In the genomic region with DNA sequence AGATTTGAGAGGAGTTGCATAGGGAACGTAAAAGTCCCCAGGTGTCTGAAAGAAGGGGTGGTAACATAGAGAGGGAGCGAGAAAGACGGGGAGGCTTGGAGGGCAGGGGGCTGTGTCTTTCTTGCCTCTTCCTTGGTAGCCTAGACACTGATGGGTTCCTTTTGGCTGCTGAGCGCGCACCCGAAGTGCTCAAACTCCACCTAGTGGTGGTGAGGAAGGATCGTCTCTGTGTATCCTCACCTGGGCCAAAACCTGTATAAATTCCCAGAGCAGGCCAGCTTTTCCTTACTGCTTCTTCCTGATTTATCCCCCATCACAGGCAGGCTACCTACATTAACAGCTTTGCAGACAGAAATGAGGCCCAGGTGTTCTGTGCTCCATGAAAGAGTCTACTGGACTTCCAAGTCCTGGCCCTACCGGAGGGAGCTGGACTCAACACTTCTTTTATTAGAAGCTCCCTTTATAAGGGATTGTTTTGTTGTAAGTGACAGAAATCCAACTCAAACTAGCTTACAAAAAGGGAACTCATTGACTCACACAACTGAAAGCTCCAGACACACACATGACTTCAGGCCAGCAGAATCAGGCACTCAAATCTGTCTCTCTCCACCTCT, we compare ENCODE assay signal across 8 cellular contexts. TPM values are rescaled to one million over a fixed set of nuclear protein-coding genes. Genes with fewer than 3 reads are reported as not detected.
DNase-seq lines count a peak whose midpoint lies in the region; ATAC-seq and TF ChIP-seq lines count a peak whose summit lies in the region.

No MANE protein-coding gene starts in this region.

- peak; percentile 81 for TF ChIP-seq CTCF in HEK293 (tag by site-specific recombination; IDR thresholded peaks at IDR 0.05)
- peak; percentile 64 to 94 (median 87) for TF ChIP-seq CTCF in dorsolateral prefrontal cortex (IDR thresholded peaks at IDR 0.05 in 54 of 56, conservative IDR thresholded peaks at IDR 0.05 in 2 of 56; ENCODE audit: low read depth in 1 of 56, partially characterized antibody in 56 of 56)
- TF ChIP-seq CTCF in lung (IDR thresholded peaks at IDR 0.05; ENCODE audit: control extremely low read depth, extremely low read depth), result peak; percentile 79

- H3K9me3 ChIP-seq in HEK293 (ENCODE audit: control insufficient read depth, insufficient read depth, low read depth, low read length) (no peaks in the 10 kb centered on the region), lung (ENCODE audit: control insufficient read depth in 2 of 2, insufficient read depth in 1 of 2, low read length in 1 of 2) (no peaks in the 10 kb centered on the region)

- no peaks in the 10 kb centered on the region for H3K36me3 ChIP-seq in HEK293 (ENCODE audit: control insufficient read depth in 2 of 2, insufficient read depth in 1 of 2, low read length in 2 of 2)
- no peaks in the 10 kb centered on the region for H3K36me3 ChIP-seq in lung (ENCODE audit: control insufficient read depth in 2 of 2, insufficient read depth in 2 of 2, low read length in 2 of 2)

- CTCF ChIA-PET in HEK293 (lab: Yijun Ruan, JAX), result interaction anchor here (0.6 to 2.8 kb wide), 44 partner anchors 10 to 1743 kb away, joined by 3 to 19 read pairs (median 4); partner anchors contain the start of genes ARHGEF15, HES7 and PFAS

- H3K27me3 ChIP-seq in dorsolateral prefrontal cortex (no peaks in the 10 kb centered on the region), lung (ENCODE audit: control insufficient read depth, insufficient read depth) (no peaks in the 10 kb centered on the region)

- peak; percentile 83 for ATAC-seq in lung (ENCODE audit: insufficient read depth, low FRiP score)
- ATAC-seq in GM19035 (IDR thresholded peaks at IDR 0.05; ENCODE audit: unreplicated experiment), result no peak

- H3K4me3 ChIP-seq in HEK293 (ENCODE audit: low read depth, low read length) (no peak overlapping the region), dorsolateral prefrontal cortex (no peak overlapping the region), lung (no peak overlapping the region)

- WGBS in lung, 2 donors, result 11 to 14% methylated on average over 8 of the region's 8 CpGs

- POLR2A ChIA-PET in HEK293 (lab: Yijun Ruan, JAX), result interaction anchor here (0.5 to 1.4 kb wide), 5 partner anchors 27 to 106 kb away, joined by 3 to 8 read pairs (median 5); partner anchors contain the start of genes AURKB and CTC1

- H3K27ac ChIP-seq in HEK293 (ENCODE audit: extremely low read depth, low read depth, low read length) (no peak overlapping the region), dorsolateral prefrontal cortex (peak overlapping the region in 7 of 59 donors; percentile 8 to 53 (median 29)), lung (ENCODE audit: low read depth in 1 of 2, low read length in 1 of 2) (no peak overlapping the region)

- intact Hi-C loops in dorsolateral prefrontal cortex (cut with DNase I), result loop anchor here in 1 of 2 donors (5.0 kb wide), 3 partner anchors 163 to 233 kb away; no protein-coding TSS in a partner anchor

- DNase-seq in COLO668 (lab: John Stamatoyannopoulos, UW; ENCODE audit: unreplicated experiment) (peak; percentile 31), NCI-H460 (ENCODE audit: extremely low read depth, low read depth) (peak; percentile 71), dorsolateral prefrontal cortex (peak; percentile 36 to 73 (median 60)), lung (ENCODE audit: low spot score) (peak; percentile 46)
- peak; percentile 59 for DNase-seq in activated CD4-positive, alpha-beta T cell treated with anti-CD3 and anti-CD28 coated beads, Interleukin-2, amount 50 U/mL, for 1 hour
- DNase-seq in stimulated activated CD8-positive, alpha-beta memory T cell treated with anti-CD3 and anti-CD28 coated beads, Interleukin-15, amount 100 ng/mL, for 1 hour (ENCODE audit: low read depth), result peak; percentile 21

- H3K4me1 ChIP-seq in HEK293 (ENCODE audit: control insufficient read depth, insufficient read depth, low read length) (no peaks in the 10 kb centered on the region), lung (ENCODE audit: control insufficient read depth in 2 of 2, insufficient read depth in 2 of 2, low read length in 2 of 2) (no peaks in the 10 kb centered on the region)

TF ChIP-seq in HEK293, 187 proteins besides CTCF, POLR2A, EP300 and RAD21 (continues in another document):
- no peak for TF ChIP-seq ZNF221 (tag by site-specific recombination; IDR thresholded peaks at IDR 0.05; ENCODE audit: borderline replicate concordance)
- TF ChIP-seq ZFP69B (tag by site-specific recombination; IDR thresholded peaks at IDR 0.05), result peak; percentile 44; the same call in 1 of the 2 replicates
- TF ChIP-seq ZEB2 (tag by site-specific recombination; IDR thresholded peaks at IDR 0.05), result peak; percentile 64; the same call in 1 of the 2 replicates
- peak; percentile 49 for TF ChIP-seq ZBTB26 (tag by site-specific recombination; optimal IDR thresholded peaks at IDR 0.05)
- TF ChIP-seq, protein P1, sequence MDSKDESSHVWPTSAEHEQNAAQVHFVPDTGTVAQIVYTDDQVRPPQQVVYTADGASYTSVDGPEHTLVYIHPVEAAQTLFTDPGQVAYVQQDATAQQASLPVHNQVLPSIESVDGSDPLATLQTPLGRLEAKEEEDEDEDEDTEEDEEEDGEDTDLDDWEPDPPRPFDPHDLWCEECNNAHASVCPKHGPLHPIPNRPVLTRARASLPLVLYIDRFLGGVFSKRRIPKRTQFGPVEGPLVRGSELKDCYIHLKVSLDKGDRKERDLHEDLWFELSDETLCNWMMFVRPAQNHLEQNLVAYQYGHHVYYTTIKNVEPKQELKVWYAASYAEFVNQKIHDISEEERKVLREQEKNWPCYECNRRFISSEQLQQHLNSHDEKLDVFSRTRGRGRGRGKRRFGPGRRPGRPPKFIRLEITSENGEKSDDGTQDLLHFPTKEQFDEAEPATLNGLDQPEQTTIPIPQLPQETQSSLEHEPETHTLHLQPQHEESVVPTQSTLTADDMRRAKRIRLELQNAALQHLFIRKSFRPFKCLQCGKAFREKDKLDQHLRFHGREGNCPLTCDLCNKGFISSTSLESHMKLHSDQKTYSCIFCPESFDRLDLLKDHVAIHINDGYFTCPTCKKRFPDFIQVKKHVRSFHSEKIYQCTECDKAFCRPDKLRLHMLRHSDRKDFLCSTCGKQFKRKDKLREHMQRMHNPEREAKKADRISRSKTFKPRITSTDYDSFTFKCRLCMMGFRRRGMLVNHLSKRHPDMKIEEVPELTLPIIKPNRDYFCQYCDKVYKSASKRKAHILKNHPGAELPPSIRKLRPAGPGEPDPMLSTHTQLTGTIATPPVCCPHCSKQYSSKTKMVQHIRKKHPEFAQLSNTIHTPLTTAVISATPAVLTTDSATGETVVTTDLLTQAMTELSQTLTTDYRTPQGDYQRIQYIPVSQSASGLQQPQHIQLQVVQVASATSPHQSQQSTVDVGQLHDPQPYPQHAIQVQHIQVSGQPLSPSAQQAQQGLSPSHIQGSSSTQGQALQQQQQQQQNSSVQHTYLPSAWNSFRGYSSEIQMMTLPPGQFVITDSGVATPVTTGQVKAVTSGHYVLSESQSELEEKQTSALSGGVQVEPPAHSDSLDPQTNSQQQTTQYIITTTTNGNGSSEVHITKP (tag by site-specific recombination; IDR thresholded peaks at IDR 0.05), result 0 out of 2 replicates have a peak, but pooled peaks have one; percentile 33
- TF ChIP-seq OSR2 (tag by site-specific recombination; IDR thresholded peaks at IDR 0.05), result no peak
- TF ChIP-seq ZBTB20 (tag by site-specific recombination; IDR thresholded peaks at IDR 0.05), result peak; percentile 94

RNA-seq across cellular contexts. Expression of gene SLC25A35, which starts 5.5 kb away (rescaled TPM):
- 1.7 and 2.5 TPM in 2 replicates for total RNA-seq in NCI-H460 (2014; rRNA removed; shearing (Covaris generic))
- polyA plus RNA-seq in NCI-H460 (2014; cell fraction: nucleus; rRNA removed), result 23.5 and 30.4 TPM in 2 replicates
- total RNA-seq in dorsolateral prefrontal cortex (10 to 100 TPM in 2 of 120 experiments, 1 to 10 TPM in 118; 1.1 to 10.8 (median 4.2) TPM), lung (10 to 100 TPM in 1 of 2 donors, 1 to 10 TPM in 1; 1.2 to 11.7 TPM)
- 1 to 10 TPM; 5.5 to 9.4 TPM for polyA plus RNA-seq in lung

RNA-seq across cellular contexts. Expression of gene ARHGEF15, which starts 9.3 kb away (rescaled TPM):
- total RNA-seq in NCI-H460 (2014; rRNA removed; shearing (Covaris generic)), result not detected in 2 replicates
- not detected in 2 replicates for polyA plus RNA-seq in NCI-H460 (2014; cell fraction: nucleus; rRNA removed)
- 10 to 100 TPM in 1 of 120 experiments, 1 to 10 TPM in 119; 1.0 to 11.2 (median 3.2) TPM for total RNA-seq in dorsolateral prefrontal cortex
- 10 to 100 TPM; 29.7 to 30.8 TPM for total RNA-seq in lung
- polyA plus RNA-seq in lung, result 10 to 100 TPM; 10.1 to 17.2 TPM

RNA-seq across cellular contexts. Expression of gene RANGRF, which starts 12.3 kb away (rescaled TPM):
- 32.1 and 41.2 TPM in 2 replicates for total RNA-seq in NCI-H460 (2014; rRNA removed; shearing (Covaris generic))
- polyA plus RNA-seq in NCI-H460 (2014; cell fraction: nucleus; rRNA removed), result 13.3 and 22.0 TPM in 2 replicates
- total RNA-seq in dorsolateral prefrontal cortex (10 to 100 TPM; 15.3 to 31.6 (median 22.9) TPM), lung (10 to 100 TPM; 15.5 to 31.6 TPM)
- 10 to 100 TPM; 39.1 to 60.1 TPM for polyA plus RNA-seq in lung

RNA-seq across cellular contexts. Expression of gene ODF4, which starts 38.9 kb away (rescaled TPM):
- total RNA-seq in NCI-H460 (2014; rRNA removed; shearing (Covaris generic)), result not detected in 2 replicates
- polyA plus RNA-seq in NCI-H460 (2014; cell fraction: nucleus; rRNA removed), result not detected in 2 replicates
- total RNA-seq in dorsolateral prefrontal cortex (not detected), lung (not detected)
- not detected for polyA plus RNA-seq in lung

RNA-seq across cellular contexts. Expression of gene PFAS, which starts 51.6 kb away (rescaled TPM):
- 54.7 and 57.4 TPM in 2 replicates for total RNA-seq in NCI-H460 (2014; rRNA removed; shearing (Covaris generic))
- polyA plus RNA-seq in NCI-H460 (2014; cell fraction: nucleus; rRNA removed), result 212 and 217 TPM in 2 replicates
- total RNA-seq in dorsolateral prefrontal cortex (10 to 100 TPM; 20.3 to 49.9 (median 35.2) TPM), lung (10 to 100 TPM; 20.1 to 47.6 TPM)
- polyA plus RNA-seq in lung, result 10 to 100 TPM; 14.0 to 15.3 TPM

Comparison
In these comparisons a context has a peak if more than half of its experiments do, and no peak if none do; other contexts are left out.
1. DNase-seq: peak in every context shown above with its lines; median percentile 71 in NCI-H460; 60 in dorsolateral prefrontal cortex; 59 in activated CD4-positive, alpha-beta T cell treated with anti-CD3 and anti-CD28 coated beads, Interleukin-2, amount 50 U/mL, for 1 hour; 46 in lung; 31 in COLO668; 21 in stimulated activated CD8-positive, alpha-beta memory T cell treated with anti-CD3 and anti-CD28 coated beads, Interleukin-15, amount 100 ng/mL, for 1 hour.